ENCODE assay signal across 11 cellular contexts in genomic region chr1:3543076-3544049, GRCh38.
DNase-seq lines count a peak whose midpoint lies in the region; ATAC-seq, FAIRE-seq and TF ChIP-seq lines count a peak whose summit lies in the region.
"Had no signal": no experiment of that assay in that cellular context is flagged by ENCODE, and none has a peak within 500 bp of the region (broad histone marks: within the 10 kb centered on the region; RNA-seq: fewer than 3 reads in every experiment).

No MANE protein-coding gene starts in this region.

- CTCF ChIA-PET in endothelial cell of umbilical vein (lab: Charles Lee): interaction anchor here (1.0 to 3.0 kb wide), 6 partner anchors 8 to 181 kb away, joined by 3 to 12 read pairs (median 4); no protein-coding TSS in a partner anchor

- no peak overlapping the region for H3K27ac Mint-ChIP-seq in T-helper 2 cell treated with Interferon-gamma antibody and Interleukin-4, amounts not matched to agents 5 μg/mL and 100 μg/mL, for 36 hours

- peak; percentile 4 for FAIRE-seq in endothelial cell of umbilical vein (lab: Jason Lieb, UNC)

- TF ChIP-seq CTCF in endothelial cell of umbilical vein (IDR thresholded peaks at IDR 0.05; ENCODE audit: extremely low read depth in 1 of 2, insufficient read depth in 1 of 2, low read depth in 1 of 2, low read length in 2 of 2): no peak

- no peaks in the 10 kb centered on the region for H3K27me3 ChIP-seq in endothelial cell of umbilical vein (ENCODE audit: control insufficient read depth in 2 of 2, insufficient read depth in 2 of 2, low read length in 2 of 2)

- TF ChIP-seq POLR2A in endothelial cell of umbilical vein (IDR thresholded peaks at IDR 0.05; ENCODE audit: low read depth, low read length): no peak

- H3K9ac ChIP-seq in endothelial cell of umbilical vein (replicated peaks; ENCODE audit: extremely low read depth, insufficient read depth, low read length): no peak overlapping the region

- H3K79me2 ChIP-seq in endothelial cell of umbilical vein (ENCODE audit: control insufficient read depth, insufficient read depth, low read length): no peaks in the 10 kb centered on the region

- no peaks in the 10 kb centered on the region for H4K20me1 ChIP-seq in endothelial cell of umbilical vein (replicated peaks; ENCODE audit: control insufficient read depth, extremely low read depth, insufficient read depth, low read length)

- no peak overlapping the region for H3K27ac ChIP-seq in endothelial cell of umbilical vein (ENCODE audit: insufficient read depth, low read depth, low read length)
- H3K27ac ChIP-seq: 22Rv1 had no signal

- no peaks in the 10 kb centered on the region for H3K36me3 ChIP-seq in endothelial cell of umbilical vein (ENCODE audit: control insufficient read depth in 2 of 2, extremely low read depth in 1 of 2, insufficient read depth in 2 of 2, low read length in 2 of 2)

- no peak overlapping the region for H3K4me3 Mint-ChIP-seq in T-helper 2 cell treated with Interferon-gamma antibody and Interleukin-4, amounts not matched to agents 5 μg/mL and 100 μg/mL, for 36 hours

- peak overlapping the region; percentile 66 for H2AFZ ChIP-seq in endothelial cell of umbilical vein (ENCODE audit: low read depth, low read length)

- no peak for DNase-seq in Right ventricle myocardium inferior (ENCODE audit: missing footprints)
- DNase-seq in cardiac septum (ENCODE audit: low spot score): no peak
- DNase-seq in endothelial cell of umbilical vein (ENCODE audit: low read depth, low spot score): peak; percentile 29
- peak; percentile 50 for DNase-seq in medulla oblongata (ENCODE audit: extremely low spot score)
- DNase-seq in activated CD4-positive, alpha-beta T cell treated with anti-CD3 and anti-CD28 coated beads for 1 hour: no peak
- no peak for DNase-seq in pons (ENCODE audit: low spot score)
- DNase-seq in T-helper 2 cell treated with Interferon-gamma antibody and Interleukin-4, amounts not matched to agents 5 μg/mL and 100 μg/mL, for 36 hours (ENCODE audit: low spot score): no peak
- DNase-seq: effector CD4-positive, alpha-beta T cell; NCI-H748 treated with DMSO at 0.1 percent for 48 hours had no signal

- no peaks in the 10 kb centered on the region for H3K9me3 ChIP-seq in endothelial cell of umbilical vein (replicated peaks; ENCODE audit: control insufficient read depth, insufficient read depth, low read length)

- POLR2A ChIA-PET in endothelial cell of umbilical vein (lab: Charles Lee): no interaction called here

- no peaks in the 10 kb centered on the region for H3K4me1 Mint-ChIP-seq in T-helper 2 cell treated with Interferon-gamma antibody and Interleukin-4, amounts not matched to agents 5 μg/mL and 100 μg/mL, for 36 hours (ENCODE audit: low read depth)

- no peak overlapping the region for H3K4me2 ChIP-seq in endothelial cell of umbilical vein (ENCODE audit: insufficient read depth, low read length)

- H3K27me3 Mint-ChIP-seq in T-helper 2 cell treated with Interferon-gamma antibody and Interleukin-4, amounts not matched to agents 5 μg/mL and 100 μg/mL, for 36 hours (ENCODE audit: low read depth): no peaks in the 10 kb centered on the region

- dilution Hi-C loops in endothelial cell of umbilical vein (cut with MboI; ENCODE audit: extremely low pct_ligation_motif_present, low sequenced_read_pairs): no loop called here

- H3K9me1 ChIP-seq in endothelial cell of umbilical vein (replicated peaks; ENCODE audit: control insufficient read depth, extremely low read depth, insufficient read depth, low read length): no peaks in the 10 kb centered on the region

- ATAC-seq in Right ventricle myocardium inferior (peak; percentile 44), GM19035 (IDR thresholded peaks at IDR 0.05; ENCODE audit: unreplicated experiment) (no peak)

- BruUV-seq in endothelial cell of umbilical vein (replicated peaks; lab: Mats Ljungman, UMichigan): no TSS peak

- intact Hi-C loops in Right ventricle myocardium inferior (cut with DNase I): no loop called here
- intact Hi-C loops in cardiac septum (cut with DNase I): no loop called here
- intact Hi-C loops in endothelial cell of umbilical vein (cut with micrococcal nuclease): loop anchor here (1.0 to 2.0 kb wide), 2 partner anchors 12 to 75 kb away; no protein-coding TSS in a partner anchor

- H3K9me3 Mint-ChIP-seq in T-helper 2 cell treated with Interferon-gamma antibody and Interleukin-4, amounts not matched to agents 5 μg/mL and 100 μg/mL, for 36 hours: no peaks in the 10 kb centered on the region

- peaks cover 17% of the 10 kb centered on the region for H3K4me1 ChIP-seq in endothelial cell of umbilical vein (ENCODE audit: control insufficient read depth, extremely low read depth, insufficient read depth, low read length)

- H3K36me3 Mint-ChIP-seq in T-helper 2 cell treated with Interferon-gamma antibody and Interleukin-4, amounts not matched to agents 5 μg/mL and 100 μg/mL, for 36 hours (ENCODE audit: low read depth): no peaks in the 10 kb centered on the region

- no peak overlapping the region for H3K4me3 ChIP-seq in endothelial cell of umbilical vein (replicated peaks in 1 of 3; ENCODE audit: insufficient read depth in 1 of 3, low read depth in 1 of 3, low read length in 3 of 3)

TF ChIP-seq in endothelial cell of umbilical vein, 7 proteins besides CTCF, POLR2A, EP300 and RAD21:
- TF ChIP-seq MYC (IDR thresholded peaks at IDR 0.05; ENCODE audit: low read depth, low read length): no peak

Comparison
In these comparisons a context has a peak if more than half of its experiments do, and no peak if none do; other contexts are left out.
1. DNase-seq: peak in endothelial cell of umbilical vein (single experiment) and medulla oblongata (single experiment); none in Right ventricle myocardium inferior (single experiment), cardiac septum (single experiment), activated CD4-positive, alpha-beta T cell treated with anti-CD3 and anti-CD28 coated beads for 1 hour (single experiment), pons (single experiment) and T-helper 2 cell treated with Interferon-gamma antibody and Interleukin-4, amounts not matched to agents 5 μg/mL and 100 μg/mL, for 36 hours (single experiment).